In the genomic region with DNA sequence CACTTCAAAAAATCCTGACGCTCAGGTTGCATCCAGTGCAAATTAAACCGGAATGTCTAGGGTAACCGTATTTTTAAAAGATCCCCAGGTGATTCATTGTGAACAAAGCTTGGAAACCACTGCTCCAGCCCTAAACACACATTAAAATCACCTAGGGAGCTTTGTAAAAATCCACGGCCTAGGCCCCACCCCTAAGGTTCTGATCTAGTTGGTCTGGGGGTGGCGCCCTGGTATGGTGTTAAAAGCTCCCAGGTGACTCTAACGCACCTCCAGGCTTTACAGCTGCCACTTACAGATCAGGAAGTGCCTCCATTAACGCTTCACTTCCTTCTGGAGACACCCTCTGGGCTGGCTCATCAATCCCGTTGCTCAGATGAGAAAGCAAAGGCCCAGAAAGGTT, we compare ENCODE assay signal across 17 cellular contexts.
DNase-seq lines count a peak whose midpoint lies in the region; ATAC-seq and TF ChIP-seq lines count a peak whose summit lies in the region.
"Had no signal": no experiment of that assay in that cellular context is flagged by ENCODE, and none has a peak within 500 bp of the region (broad histone marks: within the 10 kb centered on the region; RNA-seq: fewer than 3 reads in every experiment).

No MANE protein-coding gene starts in this region.

- no peaks in the 10 kb centered on the region for H3K9me3 ChIP-seq in PC-3 (ENCODE audit: low read length)

- peak; percentile 29 for ATAC-seq in PC-3
- ATAC-seq in HG02588 (IDR thresholded peaks at IDR 0.05; ENCODE audit: unreplicated experiment) = no peak
- ATAC-seq in GM19351 (IDR thresholded peaks at IDR 0.05; ENCODE audit: unreplicated experiment) = no peak
- no peak for ATAC-seq in GM18858 (IDR thresholded peaks at IDR 0.05; ENCODE audit: unreplicated experiment)
- ATAC-seq: activated CD4-positive, CD25-positive, alpha-beta regulatory T cell treated with anti-CD3 and anti-CD28 coated beads, Interleukin-2, amount 50 U/mL, for 24 hours; sciatic nerve had no signal

- H3K4me1 ChIP-seq in PC-3 (ENCODE audit: insufficient read depth, low read length) = peaks cover 16% of the 10 kb centered on the region

- DNase-seq in ELF-1 (ENCODE audit: low read depth, low spot score) (peak; percentile 67), NCI-H2107 (lab: John Stamatoyannopoulos, UW) (peak; percentile 36), PC-3 (peak; percentile 69), kidney tubule cell (ENCODE audit: low spot score) (peak; percentile 35), NCI-H1092 treated with DMSO at 0.1 percent for 48 hours (lab: John Stamatoyannopoulos, UW) (no peak)
- DNase-seq: activated naive CD4-positive, alpha-beta T cell; aorta; glutamatergic neuron; NCI-H2227 treated with DMSO at 0.1 percent for 48 hours; occipital lobe; T-helper 1 cell had no signal

- no peaks in the 10 kb centered on the region for H3K79me2 ChIP-seq in PC-3 (ENCODE audit: low read length)

- no peaks in the 10 kb centered on the region for H3K36me3 ChIP-seq in PC-3 (ENCODE audit: low read depth, low read length)

- CTCF ChIA-PET in PC-3 (lab: Charles Lee) = interaction anchor here (0.5 to 2.2 kb wide), 3 partner anchors 52 to 150 kb away, joined by 3 to 16 read pairs (median 5); no protein-coding TSS in a partner anchor

- POLR2A ChIA-PET in PC-3 (lab: Charles Lee; ENCODE audit: unreplicated experiment) = no interaction called here

- no peaks in the 10 kb centered on the region for H3K27me3 ChIP-seq in PC-3 (ENCODE audit: low read length)

- H3F3A ChIP-seq in PC-3 (ENCODE audit: low read length, unreplicated experiment) = no peaks in the 10 kb centered on the region

- no peak for TF ChIP-seq CTCF in PC-3 (conservative IDR thresholded peaks at IDR 0.05; ENCODE audit: low read depth, low read length)

- intact Hi-C loops in PC-3 (cut with micrococcal nuclease) = no loop called here

- 0 out of 2 replicates have a peak overlapping the region, but pooled peaks have one; percentile 23 for H3K27ac ChIP-seq in PC-3 (ENCODE audit: low read length)
- H3K27ac ChIP-seq: RWPE1 had no signal

- peak overlapping the region; percentile 62; the same call in 1 of the 2 replicates for H2AFZ ChIP-seq in PC-3 (ENCODE audit: low read length)

- no peak overlapping the region for H3K9ac ChIP-seq in PC-3 (ENCODE audit: low read length)

- H3K4me3 ChIP-seq in PC-3 (ENCODE audit: low read length) = no peak overlapping the region

- no peaks in the 10 kb centered on the region for H4K20me1 ChIP-seq in PC-3 (ENCODE audit: low read length)

- no peaks in the 10 kb centered on the region for H3K9me2 ChIP-seq in PC-3 (replicated peaks; ENCODE audit: low read length)

- BruUV-seq in PC-3 (replicated peaks; lab: Mats Ljungman, UMichigan) = no TSS peak

- peak overlapping the region; percentile 14; the same call in 1 of the 2 replicates for H3K4me2 ChIP-seq in PC-3 (ENCODE audit: low read length)
